ENCODE assay signal across 8 cellular contexts in the genomic region with DNA sequence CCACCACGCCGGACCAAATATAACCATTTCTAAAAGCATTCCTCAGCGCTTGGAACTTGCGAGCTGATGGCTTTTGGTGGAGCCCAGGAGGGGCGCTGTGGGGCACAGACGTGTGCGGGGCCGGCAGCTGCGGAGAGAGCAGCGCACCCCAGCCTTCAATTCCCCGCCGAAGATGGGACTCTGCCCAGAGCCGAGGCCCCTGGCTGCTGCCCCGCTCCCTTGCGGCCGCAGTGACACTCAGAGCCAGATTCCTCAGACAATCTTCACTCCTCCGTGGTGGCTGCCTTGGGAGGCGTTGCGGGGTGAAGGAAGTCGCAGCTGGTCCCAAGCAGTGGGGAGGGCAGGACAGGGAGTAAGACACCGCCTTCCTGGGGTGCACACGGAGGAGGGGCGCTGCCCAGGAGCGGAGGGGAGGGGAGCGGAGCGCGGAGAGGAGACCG.
DNase-seq lines count a peak whose midpoint lies in the region; ATAC-seq and TF ChIP-seq lines count a peak whose summit lies in the region.

No MANE protein-coding gene starts in this region.

- H3K27ac ChIP-seq in muscle layer of duodenum (ENCODE audit: low read length) (no peak overlapping the region), subcutaneous abdominal adipose tissue (ENCODE audit: low read depth, low read length) (no peak overlapping the region)

- peak; percentile 25 for DNase-seq in MG63
- peak; percentile 55 for DNase-seq in fibroblast of pulmonary artery (ENCODE audit: low read depth)
- DNase-seq in NCI-H2107 (lab: John Stamatoyannopoulos, UW), result no peak

- TF ChIP-seq CTCF in fibroblast of pulmonary artery (IDR thresholded peaks at IDR 0.05; ENCODE audit: low read length, missing control alignments), result peak; percentile 54

- peak overlapping the region; percentile 27; the same call in 1 of the 2 replicates for H3K4me3 ChIP-seq in GM08714 (ENCODE audit: low read length)
- no peak overlapping the region for H3K4me3 ChIP-seq in MG63
- H3K4me3 ChIP-seq in fibroblast of pulmonary artery (replicated peaks; ENCODE audit: low read depth, low read length), result peak overlapping the region; percentile 48
- peak overlapping the region; percentile 48 to 67 for H3K4me3 ChIP-seq in muscle layer of duodenum (ENCODE audit: low read depth in 1 of 2, low read length in 2 of 2)
- peak overlapping the region; percentile 27 to 65 (median 61) for H3K4me3 ChIP-seq in subcutaneous abdominal adipose tissue (ENCODE audit: low read depth in 1 of 5, low read length in 5 of 5)

- H3K36me3 ChIP-seq in MG63 (no peaks in the 10 kb centered on the region), muscle layer of duodenum (ENCODE audit: control insufficient read depth in 1 of 2, insufficient read depth in 2 of 2, low read length in 2 of 2) (no peaks in the 10 kb centered on the region), subcutaneous abdominal adipose tissue (ENCODE audit: control insufficient read depth in 5 of 5, insufficient read depth in 5 of 5, low read length in 5 of 5) (no peaks in the 10 kb centered on the region)

- peak overlapping the region; percentile 94 for H3K4me3 Mint-ChIP-seq in activated T-helper 17 cell treated with anti-CD3 and anti-CD28 coated beads, Interleukin-2, amount 50 U/mL, for 72 hours

- H3K9ac ChIP-seq in subcutaneous abdominal adipose tissue (ENCODE audit: low read length in 5 of 5), result peak overlapping the region in 3 of 5 donors; percentile 5 to 71 (median 62)

- no peaks in the 10 kb centered on the region for H3K36me3 Mint-ChIP-seq in activated T-helper 17 cell treated with anti-CD3 and anti-CD28 coated beads, Interleukin-2, amount 50 U/mL, for 72 hours (ENCODE audit: low read depth)

- H3K9me3 ChIP-seq in MG63 (no peaks in the 10 kb centered on the region), muscle layer of duodenum (ENCODE audit: control insufficient read depth in 1 of 2, low read length in 2 of 2) (no peaks in the 10 kb centered on the region), subcutaneous abdominal adipose tissue (ENCODE audit: control insufficient read depth in 5 of 5, low read length in 5 of 5) (no peaks in the 10 kb centered on the region)

- H3K4me1 Mint-ChIP-seq in activated T-helper 17 cell treated with anti-CD3 and anti-CD28 coated beads, Interleukin-2, amount 50 U/mL, for 72 hours, result peaks cover 15% of the 10 kb centered on the region

- peaks cover 14% of the 10 kb centered on the region for H3K27me3 Mint-ChIP-seq in activated T-helper 17 cell treated with anti-CD3 and anti-CD28 coated beads, Interleukin-2, amount 50 U/mL, for 72 hours

- H3K27ac Mint-ChIP-seq in activated T-helper 17 cell treated with anti-CD3 and anti-CD28 coated beads, Interleukin-2, amount 50 U/mL, for 72 hours, result peak overlapping the region; percentile 87

- no peaks in the 10 kb centered on the region for H3K27me3 ChIP-seq in MG63
- no peaks in the 10 kb centered on the region for H3K27me3 ChIP-seq in muscle layer of duodenum (ENCODE audit: low read depth, low read length)
- peaks cover 7 to 34% (median 11%) of the 10 kb centered on the region in 5 donors for H3K27me3 ChIP-seq in subcutaneous abdominal adipose tissue (ENCODE audit: control insufficient read depth in 5 of 5, insufficient read depth in 4 of 5, low read length in 5 of 5)

- peak; percentile 84 for ATAC-seq in activated T-helper 17 cell treated with anti-CD3 and anti-CD28 coated beads, Interleukin-2, amount 50 U/mL, for 72 hours (replicated peaks)
- no peak for ATAC-seq in HG03025 (IDR thresholded peaks at IDR 0.05; ENCODE audit: low FRiP score, unreplicated experiment)

- peaks cover 5% of the 10 kb centered on the region in 2 donors for H3K4me1 ChIP-seq in muscle layer of duodenum (ENCODE audit: control insufficient read depth in 1 of 2, insufficient read depth in 2 of 2, low read length in 2 of 2)
- H3K4me1 ChIP-seq in subcutaneous abdominal adipose tissue (ENCODE audit: control insufficient read depth in 5 of 5, insufficient read depth in 5 of 5, low read length in 5 of 5), result peaks cover 1 to 38% (median 33%) of the 10 kb centered on the region in 5 donors

- H3K9me3 Mint-ChIP-seq in activated T-helper 17 cell treated with anti-CD3 and anti-CD28 coated beads, Interleukin-2, amount 50 U/mL, for 72 hours, result no peaks in the 10 kb centered on the region
